ENCODE assay signal across 2 cellular contexts in genomic region chr7:148540041-148540738, GRCh38.
A peak's percentile ranks its signal among the peaks of the same experiment; 100 is the strongest.
TF ChIP-seq lines count a peak whose summit lies in the region.

No MANE protein-coding gene starts in this region.

TF ChIP-seq in HCT116, 20 proteins besides CTCF, POLR2A, EP300 and RAD21 (continued from another document):
- TF ChIP-seq EZH2 (IDR thresholded peaks at IDR 0.05): no peak
- no peak for TF ChIP-seq POLR2AphosphoS5 (IDR thresholded peaks at IDR 0.05; ENCODE audit: low read depth, low read length)
- no peak for TF ChIP-seq TCF7L2 (IDR thresholded peaks at IDR 0.05; ENCODE audit: borderline replicate concordance, extremely low read depth, insufficient read depth, insufficient read length)
- TF ChIP-seq ZBTB33 (IDR thresholded peaks at IDR 0.05; ENCODE audit: extremely low read depth, insufficient replicate concordance, low read length): no peak
- TF ChIP-seq FOSL1 (IDR thresholded peaks at IDR 0.05; ENCODE audit: low read depth): no peak
- no peak for TF ChIP-seq EGR1 (IDR thresholded peaks at IDR 0.05; ENCODE audit: low read depth)
- TF ChIP-seq REST (IDR thresholded peaks at IDR 0.05; ENCODE audit: low read depth): no peak
- no peak for TF ChIP-seq MAX (IDR thresholded peaks at IDR 0.05)
- TF ChIP-seq CBX3 (IDR thresholded peaks at IDR 0.05; ENCODE audit: low read depth): no peak
- no peak for TF ChIP-seq JUND (IDR thresholded peaks at IDR 0.05)
- TF ChIP-seq YY1 (IDR thresholded peaks at IDR 0.05; ENCODE audit: extremely low read depth, insufficient replicate concordance, low read depth, low read length): no peak
- no peak for TF ChIP-seq ELF1 (IDR thresholded peaks at IDR 0.05; ENCODE audit: borderline replicate concordance, low read depth)
- no peak for TF ChIP-seq ZNF274 (IDR thresholded peaks at IDR 0.05; ENCODE audit: low read depth, low read length)
- TF ChIP-seq ATF3 (IDR thresholded peaks at IDR 0.05): no peak

TF ChIP-seq in K562, 482 proteins besides CTCF, POLR2A, EP300 and RAD21 (continued from another document):
- TF ChIP-seq USF1 (CRISPR knock-in tag; IDR thresholded peaks at IDR 0.05): peak; percentile 25; the same call in 1 of the 2 replicates
